19 cellular contexts compared by ENCODE assay signal in genomic region chr3:4464579-4464978, GRCh38. TPM values are rescaled to one million over a fixed set of nuclear protein-coding genes. Genes with fewer than 3 reads are reported as not detected.
DNase-seq lines count a peak whose midpoint lies in the region; TF ChIP-seq lines count a peak whose summit lies in the region.
"Had no signal": no experiment of that assay in that cellular context is flagged by ENCODE, and none has a peak within 500 bp of the region (broad histone marks: within the 10 kb centered on the region; RNA-seq: fewer than 3 reads in every experiment).

No MANE protein-coding gene starts in this region.

- no peak overlapping the region for H3K9ac ChIP-seq in mammary epithelial cell (ENCODE audit: insufficient read depth, low read length)
- H3K9ac ChIP-seq: BLaER1 treated with 17β-estradiol and CSF1 and Interleukin-3, amounts not matched to agents 10 nM and 100 nM had no signal

- H3K36me3 ChIP-seq in Caco-2 (ENCODE audit: control insufficient read depth, insufficient read depth, low read length) (no peaks in the 10 kb centered on the region), mammary epithelial cell (ENCODE audit: insufficient read depth, low read length) (no peaks in the 10 kb centered on the region)
- H3K36me3 ChIP-seq: BLaER1 treated with 17β-estradiol and CSF1 and Interleukin-3, amounts not matched to agents 10 nM and 100 nM; SJCRH30 had no signal

- dilution Hi-C loops in mammary epithelial cell (cut with HindIII; ENCODE audit: low sequenced_read_pairs) = no loop called here

- no peak overlapping the region for H3K4me2 ChIP-seq in mammary epithelial cell (ENCODE audit: insufficient read depth, low read depth, low read length)

- H3K4me3 ChIP-seq in Caco-2 (ENCODE audit: low read depth, low read length) (no peak overlapping the region), mammary epithelial cell (replicated peaks in 1 of 3; ENCODE audit: insufficient read depth in 1 of 3, low read depth in 2 of 3, low read length in 3 of 3) (no peak overlapping the region)
- H3K4me3 ChIP-seq: BLaER1 treated with 17β-estradiol and CSF1 and Interleukin-3, amounts not matched to agents 10 nM and 100 nM; SJCRH30 had no signal

- H3K9me3 Mint-ChIP-seq in activated naive CD4-positive, alpha-beta T cell treated with anti-CD3 and anti-CD28 coated beads, Interleukin-2, amount 50 U/mL, for 24 hours = no peaks in the 10 kb centered on the region
- H3K9me3 Mint-ChIP-seq in activated naive CD4-positive, alpha-beta T cell treated with anti-CD3 and anti-CD28 coated beads for 36 hours = no peaks in the 10 kb centered on the region
- H3K9me3 Mint-ChIP-seq in Caco-2 (ENCODE audit: unreplicated experiment) = no peaks in the 10 kb centered on the region
- H3K9me3 Mint-ChIP-seq in progenitor cell of endocrine pancreas (ENCODE audit: low read depth) = no peaks in the 10 kb centered on the region
- no peaks in the 10 kb centered on the region for H3K9me3 Mint-ChIP-seq in Calu3 (ENCODE audit: low read depth, unreplicated experiment)
- H3K9me3 Mint-ChIP-seq: H9 had no signal

- H3K79me2 ChIP-seq in mammary epithelial cell (ENCODE audit: insufficient read depth, low read length) = peaks cover 12% of the 10 kb centered on the region

- peak overlapping the region; percentile 84 for H3K4me3 Mint-ChIP-seq in activated naive CD4-positive, alpha-beta T cell treated with anti-CD3 and anti-CD28 coated beads, Interleukin-2, amount 50 U/mL, for 24 hours
- no peak overlapping the region for H3K4me3 Mint-ChIP-seq in activated naive CD4-positive, alpha-beta T cell treated with anti-CD3 and anti-CD28 coated beads for 36 hours
- H3K4me3 Mint-ChIP-seq in Caco-2 (ENCODE audit: unreplicated experiment) (no peak overlapping the region), progenitor cell of endocrine pancreas (ENCODE audit: low read depth) (peak overlapping the region; percentile 32), Calu3 (ENCODE audit: low read depth, unreplicated experiment) (no peak overlapping the region)
- H3K4me3 Mint-ChIP-seq: H9 had no signal

- intact Hi-C loops in activated naive CD4-positive, alpha-beta T cell treated with anti-CD3 and anti-CD28 coated beads for 36 hours (cut with micrococcal nuclease) = no loop called here
- intact Hi-C loops in Caco-2 (cut with micrococcal nuclease; ENCODE audit: unreplicated experiment) (no loop called here), mammary epithelial cell (cut with micrococcal nuclease) (loop anchor here (10.0 kb wide), 1 partner anchor 110 kb away; no protein-coding TSS in a partner anchor), Calu3 (cut with micrococcal nuclease; ENCODE audit: unreplicated experiment) (no loop called here)

- H3K27ac ChIP-seq in mammary epithelial cell (ENCODE audit: insufficient read depth, low read depth, low read length) = no peak overlapping the region
- H3K27ac ChIP-seq: BLaER1 treated with 17β-estradiol and CSF1 and Interleukin-3, amounts not matched to agents 10 nM and 100 nM; RWPE1; SJCRH30 had no signal

- in situ Hi-C loops in mammary epithelial cell (cut with MboI; ENCODE audit: low sequenced_read_pairs in 2 of 2) = no loop called here

- peaks cover 23% of the 10 kb centered on the region for H3K4me1 Mint-ChIP-seq in activated naive CD4-positive, alpha-beta T cell treated with anti-CD3 and anti-CD28 coated beads, Interleukin-2, amount 50 U/mL, for 24 hours
- peaks cover 23% of the 10 kb centered on the region for H3K4me1 Mint-ChIP-seq in activated naive CD4-positive, alpha-beta T cell treated with anti-CD3 and anti-CD28 coated beads for 36 hours (ENCODE audit: low read depth)
- H3K4me1 Mint-ChIP-seq in Caco-2 (ENCODE audit: low read depth, unreplicated experiment) (peaks cover 6% of the 10 kb centered on the region), progenitor cell of endocrine pancreas (ENCODE audit: low read depth) (peaks cover 11% of the 10 kb centered on the region), Calu3 (ENCODE audit: low read depth, unreplicated experiment) (no peaks in the 10 kb centered on the region)

- no peak overlapping the region for H3K27ac Mint-ChIP-seq in activated naive CD4-positive, alpha-beta T cell treated with anti-CD3 and anti-CD28 coated beads, Interleukin-2, amount 50 U/mL, for 24 hours
- no peak overlapping the region for H3K27ac Mint-ChIP-seq in activated naive CD4-positive, alpha-beta T cell treated with anti-CD3 and anti-CD28 coated beads for 36 hours
- H3K27ac Mint-ChIP-seq in Caco-2 (ENCODE audit: unreplicated experiment) (no peak overlapping the region), progenitor cell of endocrine pancreas (no peak overlapping the region), Calu3 (ENCODE audit: unreplicated experiment) (no peak overlapping the region)
- H3K27ac Mint-ChIP-seq: H9 had no signal

- no peaks in the 10 kb centered on the region for H3K27me3 Mint-ChIP-seq in activated naive CD4-positive, alpha-beta T cell treated with anti-CD3 and anti-CD28 coated beads, Interleukin-2, amount 50 U/mL, for 24 hours
- H3K27me3 Mint-ChIP-seq in activated naive CD4-positive, alpha-beta T cell treated with anti-CD3 and anti-CD28 coated beads for 36 hours (ENCODE audit: low read depth) = no peaks in the 10 kb centered on the region
- H3K27me3 Mint-ChIP-seq in Caco-2 (ENCODE audit: insufficient read depth, unreplicated experiment) = no peaks in the 10 kb centered on the region
- peaks cover under 1% of the 10 kb centered on the region for H3K27me3 Mint-ChIP-seq in progenitor cell of endocrine pancreas
- H3K27me3 Mint-ChIP-seq in Calu3 (ENCODE audit: unreplicated experiment) = no peaks in the 10 kb centered on the region

- no peaks in the 10 kb centered on the region for H4K20me1 ChIP-seq in mammary epithelial cell (ENCODE audit: insufficient read depth, low read length)

- 93% methylated on average over 1 of the region's 1 CpG for WGBS in mammary epithelial cell (ENCODE audit: low coverage, missing lambda C conversion rate)

- no peak overlapping the region for H2AFZ ChIP-seq in mammary epithelial cell (ENCODE audit: low read depth, low read length)

- TF ChIP-seq CTCF in Caco-2 (IDR thresholded peaks at IDR 0.05; ENCODE audit: insufficient read depth in 1 of 2, low read depth in 1 of 2, low read length in 1 of 2, severe bottlenecking in 1 of 2, unreplicated experiment in 1 of 2) (no peak), mammary epithelial cell (conservative IDR thresholded peaks at IDR 0.05 in 1 of 2, IDR thresholded peaks at IDR 0.05 in 1 of 2; ENCODE audit: extremely low read depth in 1 of 2, insufficient read depth in 1 of 2, low read depth in 1 of 2, low read length in 2 of 2) (no peak), progenitor cell of endocrine pancreas (IDR thresholded peaks at IDR 0.05; ENCODE audit: unreplicated experiment) (no peak), Calu3 (IDR thresholded peaks at IDR 0.05; ENCODE audit: unreplicated experiment) (no peak)

- POLR2A ChIA-PET in Caco-2 (lab: Charles Lee) = no interaction called here

- H3K36me3 Mint-ChIP-seq in activated naive CD4-positive, alpha-beta T cell treated with anti-CD3 and anti-CD28 coated beads, Interleukin-2, amount 50 U/mL, for 24 hours = no peaks in the 10 kb centered on the region
- no peaks in the 10 kb centered on the region for H3K36me3 Mint-ChIP-seq in activated naive CD4-positive, alpha-beta T cell treated with anti-CD3 and anti-CD28 coated beads for 36 hours (ENCODE audit: low read depth)
- peaks cover 11% of the 10 kb centered on the region for H3K36me3 Mint-ChIP-seq in Caco-2 (ENCODE audit: insufficient read depth, unreplicated experiment)
- no peaks in the 10 kb centered on the region for H3K36me3 Mint-ChIP-seq in progenitor cell of endocrine pancreas (ENCODE audit: insufficient read depth)
- H3K36me3 Mint-ChIP-seq in Calu3 (ENCODE audit: insufficient read depth, unreplicated experiment) = peaks cover 21% of the 10 kb centered on the region

- H3K4me1 ChIP-seq in Caco-2 (peaks cover 11% of the 10 kb centered on the region), mammary epithelial cell (ENCODE audit: insufficient read depth, low read length) (peaks cover 3% of the 10 kb centered on the region)
- H3K4me1 ChIP-seq: SJCRH30 had no signal

- H3K27me3 ChIP-seq in Caco-2 (replicated peaks; ENCODE audit: control insufficient read depth, insufficient read depth, low read length) (no peaks in the 10 kb centered on the region), mammary epithelial cell (ENCODE audit: insufficient read depth, low read length) (no peaks in the 10 kb centered on the region)
- H3K27me3 ChIP-seq: BLaER1 treated with 17β-estradiol and CSF1 and Interleukin-3, amounts not matched to agents 10 nM and 100 nM; SJCRH30 had no signal

- no peak for DNase-seq in activated naive CD4-positive, alpha-beta T cell treated with anti-CD3 and anti-CD28 coated beads for 36 hours
- DNase-seq in Caco-2 = no peak
- DNase-seq in mammary epithelial cell = no peak
- no peak for DNase-seq in progenitor cell of endocrine pancreas (ENCODE audit: low spot score, unreplicated experiment)
- no peak for DNase-seq in NCI-H1417 treated with DMSO at 0.1 percent for 48 hours (lab: John Stamatoyannopoulos, UW)
- no peak for DNase-seq in Calu3
- DNase-seq: COR-L47; DMS53; H9; IMR-90; Kasumi-1; NCI-H187 treated with DMSO at 0.1 percent for 48 hours; NCI-H2171; NCI-H446 treated with DMSO at 0.1 percent for 48 hours; NK-92 treated with Interleukin-12 subunit alpha and Interleukin-12 subunit beta, amount 100 ng/mL, for 24 hours; SJCRH30 had no signal

- TSS peak; percentile 15 for BruUV-seq in Caco-2 (replicated peaks; lab: Mats Ljungman, UMichigan)
- TSS peak; percentile 5 for BruUV-seq in mammary epithelial cell (replicated peaks; lab: Mats Ljungman, UMichigan)
- BruUV-seq in Calu3 (replicated peaks; lab: Mats Ljungman, UMichigan) = no TSS peak

- CTCF ChIA-PET in activated naive CD4-positive, alpha-beta T cell treated with anti-CD3 and anti-CD28 coated beads for 36 hours (lab: Charles Lee) = no interaction called here
- CTCF ChIA-PET in Caco-2 (lab: Charles Lee) = no interaction called here
- CTCF ChIA-PET in mammary epithelial cell (lab: Charles Lee; ENCODE audit: low non-redundant PET) = no interaction called here
- CTCF ChIA-PET in Calu3 (lab: Charles Lee) = no interaction called here

- no peaks in the 10 kb centered on the region for H3K9me3 ChIP-seq in Caco-2
- H3K9me3 ChIP-seq in mammary epithelial cell (replicated peaks; ENCODE audit: insufficient read depth, low read length) = no peaks in the 10 kb centered on the region
- H3K9me3 ChIP-seq: BLaER1 treated with 17β-estradiol and CSF1 and Interleukin-3, amounts not matched to agents 10 nM and 100 nM; SJCRH30 had no signal

RNA-seq across cellular contexts. Expression of gene SUMF1, which starts 2.5 kb away (rescaled TPM):
- total RNA-seq in activated naive CD4-positive, alpha-beta T cell treated with anti-CD3 and anti-CD28 coated beads for 36 hours = 1 to 10 TPM; 3.9 to 5.0 TPM
- total RNA-seq in Caco-2 (2022) (22.9 and 24.4 TPM in 2 replicates), mammary epithelial cell (10 to 100 TPM; 31.4 to 87.7 TPM), progenitor cell of endocrine pancreas (23.3 and 25.0 TPM in 2 replicates), Calu3 (2022) (24.8 and 31.8 TPM in 2 replicates)
- polyA plus RNA-seq in mammary epithelial cell = 37.6 TPM
- 22.4 TPM for polyA minus RNA-seq in mammary epithelial cell

RNA-seq across cellular contexts. Expression of gene ITPR1, which starts 28.6 kb away (rescaled TPM):
- total RNA-seq in activated naive CD4-positive, alpha-beta T cell treated with anti-CD3 and anti-CD28 coated beads for 36 hours = 10 to 100 TPM; 38.5 to 41.1 TPM
- 8.9 and 10.4 TPM in 2 replicates for total RNA-seq in Caco-2 (2022)
- 10 to 100 TPM; 15.6 to 33.2 TPM for total RNA-seq in mammary epithelial cell
- 9.2 TPM for polyA plus RNA-seq in mammary epithelial cell
- 58.6 TPM for polyA minus RNA-seq in mammary epithelial cell
- 10.8 and 11.2 TPM in 2 replicates for total RNA-seq in progenitor cell of endocrine pancreas
- 4.2 and 6.2 TPM in 2 replicates for total RNA-seq in Calu3 (2022)

Comparison
In these comparisons a context has a peak if more than half of its experiments do, and no peak if none do; other contexts are left out.
1. H3K4me3 Mint-ChIP-seq: peak in activated naive CD4-positive, alpha-beta T cell treated with anti-CD3 and anti-CD28 coated beads, Interleukin-2, amount 50 U/mL, for 24 hours (single experiment) and progenitor cell of endocrine pancreas (single experiment); none in activated naive CD4-positive, alpha-beta T cell treated with anti-CD3 and anti-CD28 coated beads for 36 hours (single experiment), Caco-2 (single experiment) and Calu3 (single experiment).